In the genomic region with DNA sequence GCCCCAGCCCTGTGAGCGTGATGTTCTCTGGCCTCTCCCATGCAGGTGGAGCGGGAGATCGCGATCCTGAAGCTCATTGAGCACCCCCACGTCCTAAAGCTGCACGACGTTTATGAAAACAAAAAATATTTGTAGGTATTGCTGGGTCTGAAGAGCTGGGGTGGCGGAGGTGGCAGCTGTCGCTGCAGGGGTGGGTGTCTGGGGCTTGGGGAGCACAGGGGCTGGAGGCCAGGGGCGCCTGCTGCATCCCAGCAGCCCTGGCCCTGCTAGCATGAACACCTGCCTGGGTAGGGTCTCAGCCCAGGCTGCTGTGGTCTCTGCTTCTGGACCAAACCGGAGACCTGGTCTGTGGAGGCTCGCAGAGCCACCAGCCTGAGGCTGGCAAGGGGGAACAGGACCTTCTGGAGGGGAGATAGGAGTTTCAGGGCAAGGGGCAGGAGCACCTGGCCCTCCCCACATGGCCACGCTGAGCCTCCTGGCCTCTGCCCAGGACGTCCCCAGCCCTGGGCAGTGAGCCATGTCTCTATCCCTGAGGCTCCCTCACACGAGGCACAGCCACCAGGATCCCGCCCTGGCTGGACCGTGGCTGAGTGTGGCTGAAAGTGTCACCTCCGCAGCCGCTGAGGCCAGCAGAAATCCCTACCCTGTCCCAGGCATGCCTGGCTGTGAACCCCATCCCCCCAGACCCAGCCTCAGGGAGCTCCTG, we compare ENCODE assay signal across 18 cellular contexts.
"Had no signal": no experiment of that assay in that cellular context is flagged by ENCODE, and none has a peak within 500 bp of the region (broad histone marks: within the 10 kb centered on the region; RNA-seq: fewer than 3 reads in every experiment).

No MANE protein-coding gene starts in this region.

- H3K27ac ChIP-seq: adrenal gland, coronary artery, esophagus squamous epithelium, gastroesophageal sphincter, ovary, prostate gland, SK-N-MC, upper lobe of left lung had no signal

- ATAC-seq: natural killer cell, T-cell had no signal

- H3K27me3 ChIP-seq: ovary had no signal

- H3K4me1 ChIP-seq: adrenal gland, prostate gland had no signal

- H3K36me3 Mint-ChIP-seq: activated naive CD8-positive, alpha-beta T cell; natural killer cell; T-cell had no signal

- H3K9me3 ChIP-seq: adrenal gland, esophagus squamous epithelium, gastroesophageal sphincter, ovary, prostate gland, upper lobe of left lung had no signal

- H3K27ac Mint-ChIP-seq: activated naive CD8-positive, alpha-beta T cell; natural killer cell; T-cell; T-helper 2 cell treated with Interferon-gamma antibody and Interleukin-4, amounts not matched to agents 5 μg/mL and 100 μg/mL, for 36 hours had no signal

- H3K4me3 Mint-ChIP-seq: activated naive CD8-positive, alpha-beta T cell; central memory CD8-positive, alpha-beta T cell; natural killer cell; T-cell; T-helper 2 cell treated with Interferon-gamma antibody and Interleukin-4, amounts not matched to agents 5 μg/mL and 100 μg/mL, for 36 hours had no signal

- H3K9me3 Mint-ChIP-seq: central memory CD8-positive, alpha-beta T cell; natural killer cell; T-cell; T-helper 2 cell treated with Interferon-gamma antibody and Interleukin-4, amounts not matched to agents 5 μg/mL and 100 μg/mL, for 36 hours had no signal

- H3K4me1 Mint-ChIP-seq: central memory CD8-positive, alpha-beta T cell; natural killer cell; T-cell had no signal

- H3K36me3 ChIP-seq: adrenal gland, esophagus squamous epithelium, gastroesophageal sphincter, ovary, prostate gland, upper lobe of left lung had no signal

- H3K4me3 ChIP-seq: adrenal gland, coronary artery, esophagus squamous epithelium, gastroesophageal sphincter, ovary, prostate gland, SK-N-MC, upper lobe of left lung had no signal

- DNase-seq: activated gamma-delta T cell treated with Interleukin-2 at 50 U/mL for 16 hours; activated T-cell treated with anti-CD3 and anti-CD28 coated beads, Interleukin-2, amount 50 U/mL, for 1 hour; esophagus squamous epithelium; kidney; midbrain; natural killer cell; stimulated activated CD4-positive, alpha-beta T cell treated with anti-CD3 and anti-CD28 coated beads, Interleukin-1b, Interleukin-23, amount 100 ng/mL, for 48 hours; T-cell had no signal

- H3K27me3 Mint-ChIP-seq: activated naive CD8-positive, alpha-beta T cell; central memory CD8-positive, alpha-beta T cell had no signal
